20 cellular contexts compared by ENCODE assay signal in genomic region chr1:192830596-192831241, GRCh38.
"Had no signal": no experiment of that assay in that cellular context is flagged by ENCODE, and none has a peak within 500 bp of the region (broad histone marks: within the 10 kb centered on the region; RNA-seq: fewer than 3 reads in every experiment).

No MANE protein-coding gene starts in this region.

- H3K4me1 Mint-ChIP-seq: activated naive CD8-positive, alpha-beta T cell treated with anti-CD3 and anti-CD28 coated beads, Interleukin-2, amount 50 U/mL, for 24 hours; activated T-helper 17 cell treated with anti-CD3 and anti-CD28 coated beads, Interleukin-2, amount 50 U/mL, for 72 hours; natural killer cell had no signal

- H3K27ac Mint-ChIP-seq: activated naive CD4-positive, alpha-beta T cell treated with anti-CD3 and anti-CD28 coated beads for 36 hours; activated naive CD8-positive, alpha-beta T cell treated with anti-CD3 and anti-CD28 coated beads, Interleukin-2, amount 50 U/mL, for 24 hours; activated T-helper 17 cell treated with anti-CD3 and anti-CD28 coated beads, Interleukin-2, amount 50 U/mL, for 72 hours; natural killer cell had no signal

- H3K36me3 Mint-ChIP-seq: natural killer cell had no signal

- H3K4me2 ChIP-seq: hepatocyte had no signal

- H3K4me3 Mint-ChIP-seq: activated naive CD4-positive, alpha-beta T cell treated with anti-CD3 and anti-CD28 coated beads for 36 hours; activated naive CD8-positive, alpha-beta T cell treated with anti-CD3 and anti-CD28 coated beads, Interleukin-2, amount 50 U/mL, for 24 hours; activated T-helper 17 cell treated with anti-CD3 and anti-CD28 coated beads, Interleukin-2, amount 50 U/mL, for 72 hours; natural killer cell had no signal

- H3K36me3 ChIP-seq: cardiac muscle cell, sigmoid colon, spleen, stomach had no signal

- H3K9me3 Mint-ChIP-seq: activated naive CD8-positive, alpha-beta T cell treated with anti-CD3 and anti-CD28 coated beads, Interleukin-2, amount 50 U/mL, for 24 hours; activated T-helper 17 cell treated with anti-CD3 and anti-CD28 coated beads, Interleukin-2, amount 50 U/mL, for 72 hours; natural killer cell had no signal

- H3K4me1 ChIP-seq: psoas muscle, spleen had no signal

- H3K4me3 ChIP-seq: cardiac muscle cell, dorsolateral prefrontal cortex, hepatocyte, psoas muscle, sigmoid colon, spleen, stomach, testis had no signal

- H3K27ac ChIP-seq: cardiac muscle cell, dorsolateral prefrontal cortex, hepatocyte, psoas muscle, spleen, stomach, testis had no signal

- DNase-seq: activated CD4-positive, CD25-positive, alpha-beta regulatory T cell treated with anti-CD3 and anti-CD28 coated beads, Interleukin-2, amount 50 U/mL, for 72 hours; activated naive CD4-positive, alpha-beta T cell treated with anti-CD3 and anti-CD28 coated beads for 36 hours; activated naive CD8-positive, alpha-beta T cell treated with anti-CD3 and anti-CD28 coated beads, Interleukin-2, amount 50 U/mL, for 24 hours; activated T-cell treated with anti-CD3 and anti-CD28 coated beads for 4 hours; dorsolateral prefrontal cortex; islet precursor cell; mammary epithelial cell; natural killer cell; psoas muscle; sigmoid colon; spleen; stimulated activated CD4-positive, alpha-beta T cell treated with anti-CD3 and anti-CD28 coated beads, Interleukin-1b, Interleukin-23, amount 100 ng/mL, for 48 hours; stomach; T-helper 9 cell; testis had no signal

- H3K27me3 ChIP-seq: cardiac muscle cell, hepatocyte, sigmoid colon, spleen, stomach, testis had no signal

- H3K79me2 ChIP-seq: hepatocyte had no signal

- ATAC-seq: activated naive CD8-positive, alpha-beta T cell treated with anti-CD3 and anti-CD28 coated beads, Interleukin-2, amount 50 U/mL, for 24 hours; activated T-helper 17 cell treated with anti-CD3 and anti-CD28 coated beads, Interleukin-2, amount 50 U/mL, for 72 hours; esophagus mucosa; left lobe of liver; natural killer cell; psoas muscle had no signal
